5 cellular contexts compared by ENCODE assay signal in genomic region chr2:66673286-66673685, GRCh38.
"Had no signal": no experiment of that assay in that cellular context is flagged by ENCODE, and none has a peak within 500 bp of the region (broad histone marks: within the 10 kb centered on the region; RNA-seq: fewer than 3 reads in every experiment).

No MANE protein-coding gene starts in this region.

- H2AFZ ChIP-seq: GM23338 had no signal

- H3K4me2 ChIP-seq: GM23338 had no signal

- H3K9me3 Mint-ChIP-seq: GM23338, H9 had no signal

- H3K4me3 ChIP-seq: GM23338, K562 had no signal

- H3K4me3 Mint-ChIP-seq: GM23338, H9 had no signal

- DNase-seq: H9, HCEC 1CT, IMR-90 had no signal

- H3K27ac Mint-ChIP-seq: GM23338, H9 had no signal
